Comparison of ENCODE assay signal across 1 cellular context in the genomic region with DNA sequence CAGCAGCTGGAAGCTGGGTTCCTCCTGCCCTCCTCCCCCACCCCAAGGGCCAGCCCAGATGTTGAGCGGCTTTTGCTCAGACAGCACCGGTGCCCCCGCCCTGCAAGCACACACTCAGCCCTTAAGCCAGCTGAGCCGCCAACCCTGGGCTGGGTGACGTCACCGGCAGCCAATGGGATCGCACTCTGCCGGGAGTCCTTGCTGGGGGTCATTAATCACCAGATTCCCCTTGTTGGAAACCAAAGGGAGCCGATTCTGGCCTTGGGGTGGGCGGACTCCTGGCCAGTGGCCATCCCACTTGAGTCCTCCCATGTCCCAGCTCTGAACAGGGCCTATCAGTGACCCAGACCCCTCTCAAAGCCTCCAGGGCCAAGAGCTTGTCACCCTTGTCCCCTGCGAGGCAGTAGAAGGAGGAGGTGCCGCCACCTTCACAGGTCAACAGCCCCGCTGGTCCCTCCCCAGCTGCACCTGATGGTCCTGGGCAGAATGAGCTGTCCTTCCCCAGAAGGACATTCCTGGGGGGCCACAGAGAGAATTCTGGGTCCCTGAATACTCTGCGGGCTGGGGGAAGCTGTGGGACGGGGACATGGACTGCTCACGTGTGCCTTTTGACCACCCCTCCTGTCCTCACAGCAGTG.
TF ChIP-seq lines count a peak whose summit lies in the region.

No MANE protein-coding gene starts in this region.

TF ChIP-seq in H1, 55 proteins besides CTCF, POLR2A, EP300 and RAD21:
- TF ChIP-seq JUND (IDR thresholded peaks at IDR 0.05; ENCODE audit: low read length) = peak; percentile 96
- TF ChIP-seq CHD1 (IDR thresholded peaks at IDR 0.05; ENCODE audit: low read depth, low read length) = no peak
- TF ChIP-seq CREB1 (IDR thresholded peaks at IDR 0.05) = peak; percentile 61; the same call in 1 of the 2 replicates
- TF ChIP-seq, protein P1, sequence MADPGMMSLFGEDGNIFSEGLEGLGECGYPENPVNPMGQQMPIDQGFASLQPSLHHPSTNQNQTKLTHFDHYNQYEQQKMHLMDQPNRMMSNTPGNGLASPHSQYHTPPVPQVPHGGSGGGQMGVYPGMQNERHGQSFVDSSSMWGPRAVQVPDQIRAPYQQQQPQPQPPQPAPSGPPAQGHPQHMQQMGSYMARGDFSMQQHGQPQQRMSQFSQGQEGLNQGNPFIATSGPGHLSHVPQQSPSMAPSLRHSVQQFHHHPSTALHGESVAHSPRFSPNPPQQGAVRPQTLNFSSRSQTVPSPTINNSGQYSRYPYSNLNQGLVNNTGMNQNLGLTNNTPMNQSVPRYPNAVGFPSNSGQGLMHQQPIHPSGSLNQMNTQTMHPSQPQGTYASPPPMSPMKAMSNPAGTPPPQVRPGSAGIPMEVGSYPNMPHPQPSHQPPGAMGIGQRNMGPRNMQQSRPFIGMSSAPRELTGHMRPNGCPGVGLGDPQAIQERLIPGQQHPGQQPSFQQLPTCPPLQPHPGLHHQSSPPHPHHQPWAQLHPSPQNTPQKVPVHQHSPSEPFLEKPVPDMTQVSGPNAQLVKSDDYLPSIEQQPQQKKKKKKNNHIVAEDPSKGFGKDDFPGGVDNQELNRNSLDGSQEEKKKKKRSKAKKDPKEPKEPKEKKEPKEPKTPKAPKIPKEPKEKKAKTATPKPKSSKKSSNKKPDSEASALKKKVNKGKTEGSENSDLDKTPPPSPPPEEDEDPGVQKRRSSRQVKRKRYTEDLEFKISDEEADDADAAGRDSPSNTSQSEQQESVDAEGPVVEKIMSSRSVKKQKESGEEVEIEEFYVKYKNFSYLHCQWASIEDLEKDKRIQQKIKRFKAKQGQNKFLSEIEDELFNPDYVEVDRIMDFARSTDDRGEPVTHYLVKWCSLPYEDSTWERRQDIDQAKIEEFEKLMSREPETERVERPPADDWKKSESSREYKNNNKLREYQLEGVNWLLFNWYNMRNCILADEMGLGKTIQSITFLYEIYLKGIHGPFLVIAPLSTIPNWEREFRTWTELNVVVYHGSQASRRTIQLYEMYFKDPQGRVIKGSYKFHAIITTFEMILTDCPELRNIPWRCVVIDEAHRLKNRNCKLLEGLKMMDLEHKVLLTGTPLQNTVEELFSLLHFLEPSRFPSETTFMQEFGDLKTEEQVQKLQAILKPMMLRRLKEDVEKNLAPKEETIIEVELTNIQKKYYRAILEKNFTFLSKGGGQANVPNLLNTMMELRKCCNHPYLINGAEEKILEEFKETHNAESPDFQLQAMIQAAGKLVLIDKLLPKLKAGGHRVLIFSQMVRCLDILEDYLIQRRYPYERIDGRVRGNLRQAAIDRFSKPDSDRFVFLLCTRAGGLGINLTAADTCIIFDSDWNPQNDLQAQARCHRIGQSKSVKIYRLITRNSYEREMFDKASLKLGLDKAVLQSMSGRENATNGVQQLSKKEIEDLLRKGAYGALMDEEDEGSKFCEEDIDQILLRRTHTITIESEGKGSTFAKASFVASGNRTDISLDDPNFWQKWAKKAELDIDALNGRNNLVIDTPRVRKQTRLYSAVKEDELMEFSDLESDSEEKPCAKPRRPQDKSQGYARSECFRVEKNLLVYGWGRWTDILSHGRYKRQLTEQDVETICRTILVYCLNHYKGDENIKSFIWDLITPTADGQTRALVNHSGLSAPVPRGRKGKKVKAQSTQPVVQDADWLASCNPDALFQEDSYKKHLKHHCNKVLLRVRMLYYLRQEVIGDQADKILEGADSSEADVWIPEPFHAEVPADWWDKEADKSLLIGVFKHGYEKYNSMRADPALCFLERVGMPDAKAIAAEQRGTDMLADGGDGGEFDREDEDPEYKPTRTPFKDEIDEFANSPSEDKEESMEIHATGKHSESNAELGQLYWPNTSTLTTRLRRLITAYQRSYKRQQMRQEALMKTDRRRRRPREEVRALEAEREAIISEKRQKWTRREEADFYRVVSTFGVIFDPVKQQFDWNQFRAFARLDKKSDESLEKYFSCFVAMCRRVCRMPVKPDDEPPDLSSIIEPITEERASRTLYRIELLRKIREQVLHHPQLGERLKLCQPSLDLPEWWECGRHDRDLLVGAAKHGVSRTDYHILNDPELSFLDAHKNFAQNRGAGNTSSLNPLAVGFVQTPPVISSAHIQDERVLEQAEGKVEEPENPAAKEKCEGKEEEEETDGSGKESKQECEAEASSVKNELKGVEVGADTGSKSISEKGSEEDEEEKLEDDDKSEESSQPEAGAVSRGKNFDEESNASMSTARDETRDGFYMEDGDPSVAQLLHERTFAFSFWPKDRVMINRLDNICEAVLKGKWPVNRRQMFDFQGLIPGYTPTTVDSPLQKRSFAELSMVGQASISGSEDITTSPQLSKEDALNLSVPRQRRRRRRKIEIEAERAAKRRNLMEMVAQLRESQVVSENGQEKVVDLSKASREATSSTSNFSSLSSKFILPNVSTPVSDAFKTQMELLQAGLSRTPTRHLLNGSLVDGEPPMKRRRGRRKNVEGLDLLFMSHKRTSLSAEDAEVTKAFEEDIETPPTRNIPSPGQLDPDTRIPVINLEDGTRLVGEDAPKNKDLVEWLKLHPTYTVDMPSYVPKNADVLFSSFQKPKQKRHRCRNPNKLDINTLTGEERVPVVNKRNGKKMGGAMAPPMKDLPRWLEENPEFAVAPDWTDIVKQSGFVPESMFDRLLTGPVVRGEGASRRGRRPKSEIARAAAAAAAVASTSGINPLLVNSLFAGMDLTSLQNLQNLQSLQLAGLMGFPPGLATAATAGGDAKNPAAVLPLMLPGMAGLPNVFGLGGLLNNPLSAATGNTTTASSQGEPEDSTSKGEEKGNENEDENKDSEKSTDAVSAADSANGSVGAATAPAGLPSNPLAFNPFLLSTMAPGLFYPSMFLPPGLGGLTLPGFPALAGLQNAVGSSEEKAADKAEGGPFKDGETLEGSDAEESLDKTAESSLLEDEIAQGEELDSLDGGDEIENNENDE (IDR thresholded peaks at IDR 0.05; ENCODE audit: insufficient replicate concordance, low read length) = no peak
- TF ChIP-seq BRCA1 (IDR thresholded peaks at IDR 0.05; ENCODE audit: low read depth, low read length) = no peak
- no peak for TF ChIP-seq RNF2 (IDR thresholded peaks at IDR 0.05; ENCODE audit: borderline replicate concordance, low read depth, low read length, missing control alignments, poor library complexity, severe bottlenecking)
- TF ChIP-seq POU5F1 (IDR thresholded peaks at IDR 0.05; ENCODE audit: low read depth, low read length) = no peak
- no peak for TF ChIP-seq FOSL1 (IDR thresholded peaks at IDR 0.05; ENCODE audit: insufficient read depth, low read depth, low read length)
- TF ChIP-seq CHD2 (IDR thresholded peaks at IDR 0.05; ENCODE audit: low read length) = no peak
- TF ChIP-seq HDAC6 (IDR thresholded peaks at IDR 0.05; ENCODE audit: low read depth, low read length) = no peak
- peak; percentile 100 for TF ChIP-seq ATF2 (IDR thresholded peaks at IDR 0.05; ENCODE audit: low read length)
- TF ChIP-seq TCF12 (IDR thresholded peaks at IDR 0.05; ENCODE audit: low read depth, low read length) = 0 out of 2 replicates have a peak, but pooled peaks have one; percentile 26
- no peak for TF ChIP-seq EZH2 (IDR thresholded peaks at IDR 0.05; ENCODE audit: low read depth, low read length, severe bottlenecking)
- TF ChIP-seq RXRA (IDR thresholded peaks at IDR 0.05; ENCODE audit: insufficient read depth, low read depth, low read length) = no peak
- no peak for TF ChIP-seq TAF7 (optimal IDR thresholded peaks at IDR 0.05; ENCODE audit: borderline replicate concordance, low read depth, low read length)
- peak; percentile 79; the same call in 1 of the 2 replicates for TF ChIP-seq JUN (IDR thresholded peaks at IDR 0.05; ENCODE audit: low read depth, low read length)
- no peak for TF ChIP-seq SP1 (IDR thresholded peaks at IDR 0.05; ENCODE audit: low read depth, low read length)
- TF ChIP-seq E2F6 (IDR thresholded peaks at IDR 0.05) = no peak
- TF ChIP-seq TEAD4 (IDR thresholded peaks at IDR 0.05; ENCODE audit: low read depth, low read length) = no peak
- TF ChIP-seq RFX5 (IDR thresholded peaks at IDR 0.05; ENCODE audit: borderline replicate concordance, low read depth, low read length) = peak; percentile 24; the same call in 1 of the 2 replicates
